ENCODE assay signal across 9 cellular contexts in genomic region chr7:134547738-134548054, GRCh38. TPM values are rescaled to one million over a fixed set of nuclear protein-coding genes. Genes with fewer than 3 reads are reported as not detected.
DNase-seq lines count a peak whose midpoint lies in the region; ATAC-seq and TF ChIP-seq lines count a peak whose summit lies in the region.
"Had no signal": no experiment of that assay in that cellular context is flagged by ENCODE, and none has a peak within 500 bp of the region (broad histone marks: within the 10 kb centered on the region; RNA-seq: fewer than 3 reads in every experiment).

No MANE protein-coding gene starts in this region.

- CTCF ChIA-PET in PC-3 (lab: Charles Lee), result interaction anchor here (0.5 to 1.8 kb wide), 5 partner anchors 58 to 155 kb away, joined by 3 to 13 read pairs (median 3); no protein-coding TSS in a partner anchor

- no peak overlapping the region for H2BK12ac ChIP-seq in neuronal stem cell (ENCODE audit: low read length)

- ATAC-seq in GM18517 (IDR thresholded peaks at IDR 0.05; ENCODE audit: unreplicated experiment) (peak; percentile 68), PC-3 (peak; percentile 94)

- intact Hi-C loops in PC-3 (cut with micrococcal nuclease), result loop anchor here (1.0 kb wide), 5 partner anchors 15 to 59 kb away; no protein-coding TSS in a partner anchor

- H3K9me3 ChIP-seq in PC-3 (ENCODE audit: low read length), result no peaks in the 10 kb centered on the region
- no peaks in the 10 kb centered on the region for H3K9me3 ChIP-seq in neuronal stem cell (replicated peaks in 1 of 2; ENCODE audit: control insufficient read depth in 2 of 2, insufficient read depth in 1 of 2, low read depth in 1 of 2, low read length in 2 of 2)

- H3K4me2 ChIP-seq in PC-3 (ENCODE audit: low read length) (peak overlapping the region; percentile 80), neuronal stem cell (ENCODE audit: insufficient read depth, low read length, poor library complexity, severe bottlenecking) (peak overlapping the region; percentile 63)

- H3K27ac ChIP-seq in PC-3 (ENCODE audit: low read length) (peak overlapping the region; percentile 43), neuronal stem cell (replicated peaks; ENCODE audit: low read length) (peak overlapping the region; percentile 58)

- no peak overlapping the region for H4K91ac ChIP-seq in neuronal stem cell (ENCODE audit: low read depth, low read length, poor library complexity)

- H2BK5ac ChIP-seq in neuronal stem cell (ENCODE audit: low read length), result no peak overlapping the region

- no peaks in the 10 kb centered on the region for H4K20me1 ChIP-seq in PC-3 (ENCODE audit: low read length)

- H4K8ac ChIP-seq in neuronal stem cell (ENCODE audit: low read depth, low read length), result no peak overlapping the region

- TF ChIP-seq CTCF in HFF-Myc (IDR thresholded peaks at IDR 0.05; ENCODE audit: low read depth, low read length, missing control alignments) (no peak), PC-3 (conservative IDR thresholded peaks at IDR 0.05; ENCODE audit: low read depth, low read length) (0 out of 2 replicates have a peak, but pooled peaks have one; percentile 6)

- POLR2A ChIA-PET in PC-3 (lab: Charles Lee; ENCODE audit: unreplicated experiment), result no interaction called here

- DNase-seq in HFF-Myc (ENCODE audit: extremely low read depth, low read depth) (peak; percentile 29), PC-3 (peak; percentile 74), fibroblast of gingiva (ENCODE audit: low read depth) (peak; percentile 64), neuronal stem cell (ENCODE audit: low spot score) (no peak), germinal center (ENCODE audit: low spot score) (no peak), cortex of kidney (lab: John Stamatoyannopoulos, UW) (no peak)
- DNase-seq in activated effector memory CD4-positive, alpha-beta T cell treated with Interleukin-2 at 50 U/mL for 16 hours, result no peak

- H2BK120ac ChIP-seq in neuronal stem cell (ENCODE audit: low read depth, low read length), result no peak overlapping the region

- H3K27me3 ChIP-seq in PC-3 (ENCODE audit: low read length) (no peaks in the 10 kb centered on the region), neuronal stem cell (ENCODE audit: control insufficient read depth in 3 of 3, insufficient read depth in 3 of 3, low read depth in 1 of 3, low read length in 3 of 3) (peaks cover 0 to 36% (median 0%) of the 10 kb centered on the region in 3 experiments)

- no peak overlapping the region for H3K4ac ChIP-seq in neuronal stem cell (ENCODE audit: low read length)

- H3K14ac ChIP-seq in neuronal stem cell (ENCODE audit: low read length), result no peak overlapping the region

- BruUV-seq in PC-3 (replicated peaks; lab: Mats Ljungman, UMichigan), result no TSS peak

- peak overlapping the region; percentile 29 for H3K4me3 ChIP-seq in HFF-Myc (replicated peaks; ENCODE audit: low read depth, low read length)
- H3K4me3 ChIP-seq in PC-3 (ENCODE audit: low read length), result peak overlapping the region; percentile 62
- peak overlapping the region in 1 of 2 donors; percentile 32 for H3K4me3 ChIP-seq in neuronal stem cell (ENCODE audit: low read length in 2 of 2)

- no peak overlapping the region for H3K18ac ChIP-seq in neuronal stem cell (ENCODE audit: low read length)

- H3K4me1 ChIP-seq in PC-3 (ENCODE audit: insufficient read depth, low read length) (peaks cover 28% of the 10 kb centered on the region), neuronal stem cell (ENCODE audit: control insufficient read depth in 2 of 2, insufficient read depth in 1 of 2, low read depth in 1 of 2, low read length in 2 of 2) (peaks cover 4 to 7% of the 10 kb centered on the region in 2 donors)

- no peak overlapping the region for H2BK15ac ChIP-seq in neuronal stem cell (ENCODE audit: low read length)

- no CpG with 5 or more reads among the region's 10 CpGs for WGBS in neuronal stem cell (ENCODE audit: extremely low coverage in 2 of 2, insufficient read length in 2 of 2, insufficient replicate concordance in 1 of 2), 2 donors

- no peaks in the 10 kb centered on the region for H3F3A ChIP-seq in PC-3 (ENCODE audit: low read length, unreplicated experiment)

- H3K36me3 ChIP-seq in PC-3 (ENCODE audit: low read depth, low read length) (no peaks in the 10 kb centered on the region), neuronal stem cell (replicated peaks in 1 of 2; ENCODE audit: control insufficient read depth in 2 of 2, insufficient read depth in 2 of 2, low read length in 2 of 2) (no peaks in the 10 kb centered on the region)

- H2AK5ac ChIP-seq in neuronal stem cell (ENCODE audit: low read depth, low read length), result no peak overlapping the region

- H2AFZ ChIP-seq in PC-3 (ENCODE audit: low read length) (peak overlapping the region; percentile 68), neuronal stem cell (ENCODE audit: low read length) (peak overlapping the region; percentile 81)

- H3K23ac ChIP-seq in neuronal stem cell (ENCODE audit: low read depth, low read length, poor library complexity), result no peak overlapping the region

- H3K9ac ChIP-seq in PC-3 (ENCODE audit: low read length), result peak overlapping the region; percentile 20; the same call in 1 of the 2 replicates
- H3K9ac ChIP-seq in neuronal stem cell (ENCODE audit: low read depth, low read length, poor library complexity), result no peak overlapping the region

- H3K79me2 ChIP-seq in PC-3 (ENCODE audit: low read length), result no peaks in the 10 kb centered on the region

- no peaks in the 10 kb centered on the region for H3K9me2 ChIP-seq in PC-3 (replicated peaks; ENCODE audit: low read length)

- H3K79me1 ChIP-seq in neuronal stem cell (ENCODE audit: low read depth, low read length), result no peaks in the 10 kb centered on the region

RNA-seq across cellular contexts. Expression of gene AKR1B15, which starts 1.2 kb away (rescaled TPM):
- 0.29 and 0.40 TPM in 2 replicates for total RNA-seq in PC-3 (2014; rRNA removed)
- not detected for polyA plus RNA-seq in neuronal stem cell (2013, experiment 1 of 2)
- polyA plus RNA-seq in neuronal stem cell (2013, experiment 2 of 2), result not detected
- total RNA-seq: activated CD8-positive, alpha-beta memory T cell treated with anti-CD3 and anti-CD28 coated beads for 36 hours had no signal

RNA-seq across cellular contexts. Expression of gene AKR1B10, which starts 20.3 kb away (rescaled TPM):
- total RNA-seq in PC-3 (2014; rRNA removed), result 8.3 and 8.8 TPM in 2 replicates
- polyA plus RNA-seq in neuronal stem cell (2013, experiment 1 of 2), result not detected
- polyA plus RNA-seq in neuronal stem cell (2013, experiment 2 of 2), result not detected
- total RNA-seq: activated CD8-positive, alpha-beta memory T cell treated with anti-CD3 and anti-CD28 coated beads for 36 hours had no signal

Comparison
In these comparisons a context has a peak if more than half of its experiments do, and no peak if none do; other contexts are left out.
1. DNase-seq: peak in HFF-Myc (single experiment), PC-3 (single experiment) and fibroblast of gingiva (single experiment); none in neuronal stem cell (single experiment), activated effector memory CD4-positive, alpha-beta T cell treated with Interleukin-2 at 50 U/mL for 16 hours (single experiment), germinal center (single experiment) and cortex of kidney (single experiment).